In the genomic region with DNA sequence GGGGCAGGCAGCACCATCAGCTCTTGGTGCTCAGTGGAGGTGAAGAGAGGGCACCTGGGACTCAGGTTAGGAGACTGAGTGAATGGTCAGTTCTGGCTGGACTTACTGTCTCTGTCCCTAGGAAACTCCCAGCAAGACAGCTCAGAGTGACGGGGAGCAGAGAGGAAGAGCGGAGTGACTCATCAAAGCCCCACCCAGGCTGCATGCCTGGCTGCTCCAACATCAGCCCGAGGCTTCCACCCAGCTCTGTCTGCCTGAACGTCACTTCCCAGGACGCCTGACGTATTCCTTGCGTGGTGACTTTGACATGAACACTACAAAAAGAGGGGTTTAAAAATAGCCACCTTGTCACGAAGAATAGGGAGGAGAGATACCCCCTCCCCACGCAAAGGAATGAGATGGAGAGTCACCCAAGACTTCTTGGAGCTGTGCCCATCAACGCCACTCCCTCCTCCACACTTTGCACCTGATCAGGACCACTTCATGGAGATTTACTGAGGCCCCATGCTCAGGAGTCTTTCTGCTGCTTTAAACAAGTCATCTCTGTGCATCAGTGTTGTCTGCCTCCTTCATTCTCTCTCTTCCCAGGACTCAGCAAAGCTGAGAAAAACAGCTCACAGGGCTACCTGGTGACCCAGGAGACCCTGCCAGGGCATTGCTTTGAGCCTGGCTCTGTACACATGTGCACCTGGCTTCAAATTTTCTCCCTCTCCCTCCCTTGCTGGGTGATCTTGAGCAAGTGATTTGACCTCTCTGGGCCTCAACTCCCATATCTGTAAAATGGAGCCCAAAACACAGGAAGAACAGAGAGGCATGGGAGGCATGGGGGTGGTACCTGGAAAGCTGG, we compare ENCODE assay signal across 1 cellular context.
A peak's percentile ranks its signal among the peaks of the same experiment; 100 is the strongest.
TF ChIP-seq lines count a peak whose summit lies in the region.

No MANE protein-coding gene starts in this region.

TF ChIP-seq in K562, 482 proteins besides CTCF, POLR2A, EP300 and RAD21 (continued from another document and continues in another):
- TF ChIP-seq, protein P1, sequence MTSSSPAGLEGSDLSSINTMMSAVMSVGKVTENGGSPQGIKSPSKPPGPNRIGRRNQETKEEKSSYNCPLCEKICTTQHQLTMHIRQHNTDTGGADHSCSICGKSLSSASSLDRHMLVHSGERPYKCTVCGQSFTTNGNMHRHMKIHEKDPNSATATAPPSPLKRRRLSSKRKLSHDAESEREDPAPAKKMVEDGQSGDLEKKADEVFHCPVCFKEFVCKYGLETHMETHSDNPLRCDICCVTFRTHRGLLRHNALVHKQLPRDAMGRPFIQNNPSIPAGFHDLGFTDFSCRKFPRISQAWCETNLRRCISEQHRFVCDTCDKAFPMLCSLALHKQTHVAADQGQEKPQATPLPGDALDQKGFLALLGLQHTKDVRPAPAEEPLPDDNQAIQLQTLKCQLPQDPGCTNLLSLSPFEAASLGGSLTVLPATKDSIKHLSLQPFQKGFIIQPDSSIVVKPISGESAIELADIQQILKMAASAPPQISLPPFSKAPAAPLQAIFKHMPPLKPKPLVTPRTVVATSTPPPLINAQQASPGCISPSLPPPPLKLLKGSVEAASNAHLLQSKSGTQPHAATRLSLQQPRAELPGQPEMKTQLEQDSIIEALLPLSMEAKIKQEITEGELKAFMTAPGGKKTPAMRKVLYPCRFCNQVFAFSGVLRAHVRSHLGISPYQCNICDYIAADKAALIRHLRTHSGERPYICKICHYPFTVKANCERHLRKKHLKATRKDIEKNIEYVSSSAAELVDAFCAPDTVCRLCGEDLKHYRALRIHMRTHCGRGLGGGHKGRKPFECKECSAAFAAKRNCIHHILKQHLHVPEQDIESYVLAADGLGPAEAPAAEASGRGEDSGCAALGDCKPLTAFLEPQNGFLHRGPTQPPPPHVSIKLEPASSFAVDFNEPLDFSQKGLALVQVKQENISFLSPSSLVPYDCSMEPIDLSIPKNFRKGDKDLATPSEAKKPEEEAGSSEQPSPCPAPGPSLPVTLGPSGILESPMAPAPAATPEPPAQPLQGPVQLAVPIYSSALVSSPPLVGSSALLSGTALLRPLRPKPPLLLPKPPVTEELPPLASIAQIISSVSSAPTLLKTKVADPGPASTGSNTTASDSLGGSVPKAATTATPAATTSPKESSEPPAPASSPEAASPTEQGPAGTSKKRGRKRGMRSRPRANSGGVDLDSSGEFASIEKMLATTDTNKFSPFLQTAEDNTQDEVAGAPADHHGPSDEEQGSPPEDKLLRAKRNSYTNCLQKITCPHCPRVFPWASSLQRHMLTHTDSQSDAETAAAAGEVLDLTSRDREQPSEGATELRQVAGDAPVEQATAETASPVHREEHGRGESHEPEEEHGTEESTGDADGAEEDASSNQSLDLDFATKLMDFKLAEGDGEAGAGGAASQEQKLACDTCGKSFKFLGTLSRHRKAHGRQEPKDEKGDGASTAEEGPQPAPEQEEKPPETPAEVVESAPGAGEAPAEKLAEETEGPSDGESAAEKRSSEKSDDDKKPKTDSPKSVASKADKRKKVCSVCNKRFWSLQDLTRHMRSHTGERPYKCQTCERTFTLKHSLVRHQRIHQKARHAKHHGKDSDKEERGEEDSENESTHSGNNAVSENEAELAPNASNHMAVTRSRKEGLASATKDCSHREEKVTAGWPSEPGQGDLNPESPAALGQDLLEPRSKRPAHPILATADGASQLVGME (CRISPR knock-in tag; IDR thresholded peaks at IDR 0.05), result no peak
- TF ChIP-seq, protein P2, sequence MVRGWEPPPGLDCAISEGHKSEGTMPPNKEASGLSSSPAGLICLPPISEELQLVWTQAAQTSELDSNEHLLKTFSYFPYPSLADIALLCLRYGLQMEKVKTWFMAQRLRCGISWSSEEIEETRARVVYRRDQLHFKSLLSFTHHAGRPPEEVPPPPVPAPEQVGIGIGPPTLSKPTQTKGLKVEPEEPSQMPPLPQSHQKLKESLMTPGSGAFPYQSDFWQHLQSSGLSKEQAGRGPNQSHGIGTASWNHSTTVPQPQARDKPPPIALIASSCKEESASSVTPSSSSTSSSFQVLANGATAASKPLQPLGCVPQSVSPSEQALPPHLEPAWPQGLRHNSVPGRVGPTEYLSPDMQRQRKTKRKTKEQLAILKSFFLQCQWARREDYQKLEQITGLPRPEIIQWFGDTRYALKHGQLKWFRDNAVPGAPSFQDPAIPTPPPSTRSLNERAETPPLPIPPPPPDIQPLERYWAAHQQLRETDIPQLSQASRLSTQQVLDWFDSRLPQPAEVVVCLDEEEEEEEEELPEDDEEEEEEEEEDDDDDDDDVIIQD (CRISPR knock-in tag; IDR thresholded peaks at IDR 0.05), result no peak
- peak; percentile 73 for TF ChIP-seq L3MBTL2 (IDR thresholded peaks at IDR 0.05)
- no peak for TF ChIP-seq ZNF76 (CRISPR knock-in tag; IDR thresholded peaks at IDR 0.05; ENCODE audit: borderline replicate concordance)
- TF ChIP-seq, protein P3, sequence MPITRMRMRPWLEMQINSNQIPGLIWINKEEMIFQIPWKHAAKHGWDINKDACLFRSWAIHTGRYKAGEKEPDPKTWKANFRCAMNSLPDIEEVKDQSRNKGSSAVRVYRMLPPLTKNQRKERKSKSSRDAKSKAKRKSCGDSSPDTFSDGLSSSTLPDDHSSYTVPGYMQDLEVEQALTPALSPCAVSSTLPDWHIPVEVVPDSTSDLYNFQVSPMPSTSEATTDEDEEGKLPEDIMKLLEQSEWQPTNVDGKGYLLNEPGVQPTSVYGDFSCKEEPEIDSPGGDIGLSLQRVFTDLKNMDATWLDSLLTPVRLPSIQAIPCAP (CRISPR knock-in tag; IDR thresholded peaks at IDR 0.05; ENCODE audit: borderline replicate concordance), result no peak
- TF ChIP-seq, protein P4, sequence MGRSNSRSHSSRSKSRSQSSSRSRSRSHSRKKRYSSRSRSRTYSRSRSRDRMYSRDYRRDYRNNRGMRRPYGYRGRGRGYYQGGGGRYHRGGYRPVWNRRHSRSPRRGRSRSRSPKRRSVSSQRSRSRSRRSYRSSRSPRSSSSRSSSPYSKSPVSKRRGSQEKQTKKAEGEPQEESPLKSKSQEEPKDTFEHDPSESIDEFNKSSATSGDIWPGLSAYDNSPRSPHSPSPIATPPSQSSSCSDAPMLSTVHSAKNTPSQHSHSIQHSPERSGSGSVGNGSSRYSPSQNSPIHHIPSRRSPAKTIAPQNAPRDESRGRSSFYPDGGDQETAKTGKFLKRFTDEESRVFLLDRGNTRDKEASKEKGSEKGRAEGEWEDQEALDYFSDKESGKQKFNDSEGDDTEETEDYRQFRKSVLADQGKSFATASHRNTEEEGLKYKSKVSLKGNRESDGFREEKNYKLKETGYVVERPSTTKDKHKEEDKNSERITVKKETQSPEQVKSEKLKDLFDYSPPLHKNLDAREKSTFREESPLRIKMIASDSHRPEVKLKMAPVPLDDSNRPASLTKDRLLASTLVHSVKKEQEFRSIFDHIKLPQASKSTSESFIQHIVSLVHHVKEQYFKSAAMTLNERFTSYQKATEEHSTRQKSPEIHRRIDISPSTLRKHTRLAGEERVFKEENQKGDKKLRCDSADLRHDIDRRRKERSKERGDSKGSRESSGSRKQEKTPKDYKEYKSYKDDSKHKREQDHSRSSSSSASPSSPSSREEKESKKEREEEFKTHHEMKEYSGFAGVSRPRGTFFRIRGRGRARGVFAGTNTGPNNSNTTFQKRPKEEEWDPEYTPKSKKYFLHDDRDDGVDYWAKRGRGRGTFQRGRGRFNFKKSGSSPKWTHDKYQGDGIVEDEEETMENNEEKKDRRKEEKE (IDR thresholded peaks at IDR 0.05; ENCODE audit: borderline replicate concordance in 1 of 2, control insufficient read depth in 1 of 2, low read depth in 2 of 2, low read length in 1 of 2), result no peak
- TF ChIP-seq FOXK2 (conservative IDR thresholded peaks at IDR 0.05 in 1 of 2, IDR thresholded peaks at IDR 0.05 in 1 of 2; ENCODE audit: low read depth in 2 of 2), result no peak
- peak; percentile 73; the same call in 1 of the 2 replicates for TF ChIP-seq ATF7 (IDR thresholded peaks at IDR 0.05)
- TF ChIP-seq, protein P5, sequence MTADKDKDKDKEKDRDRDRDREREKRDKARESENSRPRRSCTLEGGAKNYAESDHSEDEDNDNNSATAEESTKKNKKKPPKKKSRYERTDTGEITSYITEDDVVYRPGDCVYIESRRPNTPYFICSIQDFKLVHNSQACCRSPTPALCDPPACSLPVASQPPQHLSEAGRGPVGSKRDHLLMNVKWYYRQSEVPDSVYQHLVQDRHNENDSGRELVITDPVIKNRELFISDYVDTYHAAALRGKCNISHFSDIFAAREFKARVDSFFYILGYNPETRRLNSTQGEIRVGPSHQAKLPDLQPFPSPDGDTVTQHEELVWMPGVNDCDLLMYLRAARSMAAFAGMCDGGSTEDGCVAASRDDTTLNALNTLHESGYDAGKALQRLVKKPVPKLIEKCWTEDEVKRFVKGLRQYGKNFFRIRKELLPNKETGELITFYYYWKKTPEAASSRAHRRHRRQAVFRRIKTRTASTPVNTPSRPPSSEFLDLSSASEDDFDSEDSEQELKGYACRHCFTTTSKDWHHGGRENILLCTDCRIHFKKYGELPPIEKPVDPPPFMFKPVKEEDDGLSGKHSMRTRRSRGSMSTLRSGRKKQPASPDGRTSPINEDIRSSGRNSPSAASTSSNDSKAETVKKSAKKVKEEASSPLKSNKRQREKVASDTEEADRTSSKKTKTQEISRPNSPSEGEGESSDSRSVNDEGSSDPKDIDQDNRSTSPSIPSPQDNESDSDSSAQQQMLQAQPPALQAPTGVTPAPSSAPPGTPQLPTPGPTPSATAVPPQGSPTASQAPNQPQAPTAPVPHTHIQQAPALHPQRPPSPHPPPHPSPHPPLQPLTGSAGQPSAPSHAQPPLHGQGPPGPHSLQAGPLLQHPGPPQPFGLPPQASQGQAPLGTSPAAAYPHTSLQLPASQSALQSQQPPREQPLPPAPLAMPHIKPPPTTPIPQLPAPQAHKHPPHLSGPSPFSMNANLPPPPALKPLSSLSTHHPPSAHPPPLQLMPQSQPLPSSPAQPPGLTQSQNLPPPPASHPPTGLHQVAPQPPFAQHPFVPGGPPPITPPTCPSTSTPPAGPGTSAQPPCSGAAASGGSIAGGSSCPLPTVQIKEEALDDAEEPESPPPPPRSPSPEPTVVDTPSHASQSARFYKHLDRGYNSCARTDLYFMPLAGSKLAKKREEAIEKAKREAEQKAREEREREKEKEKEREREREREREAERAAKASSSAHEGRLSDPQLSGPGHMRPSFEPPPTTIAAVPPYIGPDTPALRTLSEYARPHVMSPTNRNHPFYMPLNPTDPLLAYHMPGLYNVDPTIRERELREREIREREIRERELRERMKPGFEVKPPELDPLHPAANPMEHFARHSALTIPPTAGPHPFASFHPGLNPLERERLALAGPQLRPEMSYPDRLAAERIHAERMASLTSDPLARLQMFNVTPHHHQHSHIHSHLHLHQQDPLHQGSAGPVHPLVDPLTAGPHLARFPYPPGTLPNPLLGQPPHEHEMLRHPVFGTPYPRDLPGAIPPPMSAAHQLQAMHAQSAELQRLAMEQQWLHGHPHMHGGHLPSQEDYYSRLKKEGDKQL (CRISPR knock-in tag; IDR thresholded peaks at IDR 0.05; ENCODE audit: borderline replicate concordance), result no peak
- no peak for TF ChIP-seq MCM7 (IDR thresholded peaks at IDR 0.05)
- no peak for TF ChIP-seq PRPF4 (IDR thresholded peaks at IDR 0.05; ENCODE audit: insufficient read depth, low read depth, low read length, poor library complexity, severe bottlenecking)
- TF ChIP-seq, protein P6, sequence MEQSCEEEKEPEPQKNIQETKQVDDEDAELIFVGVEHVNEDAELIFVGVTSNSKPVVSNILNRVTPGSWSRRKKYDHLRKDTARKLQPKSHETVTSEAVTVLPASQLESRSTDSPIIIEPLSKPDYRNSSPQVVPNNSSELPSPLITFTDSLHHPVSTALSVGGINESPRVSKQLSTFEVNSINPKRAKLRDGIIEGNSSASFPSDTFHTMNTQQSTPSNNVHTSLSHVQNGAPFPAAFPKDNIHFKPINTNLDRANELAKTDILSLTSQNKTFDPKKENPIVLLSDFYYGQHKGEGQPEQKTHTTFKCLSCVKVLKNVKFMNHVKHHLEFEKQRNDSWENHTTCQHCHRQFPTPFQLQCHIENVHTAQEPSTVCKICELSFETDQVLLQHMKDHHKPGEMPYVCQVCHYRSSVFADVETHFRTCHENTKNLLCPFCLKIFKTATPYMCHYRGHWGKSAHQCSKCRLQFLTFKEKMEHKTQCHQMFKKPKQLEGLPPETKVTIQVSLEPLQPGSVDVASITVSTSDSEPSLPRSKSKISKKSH (CRISPR knock-in tag; IDR thresholded peaks at IDR 0.05), result no peak
- TF ChIP-seq MCM2 (IDR thresholded peaks at IDR 0.05; ENCODE audit: low read depth), result no peak
- TF ChIP-seq, protein P7, sequence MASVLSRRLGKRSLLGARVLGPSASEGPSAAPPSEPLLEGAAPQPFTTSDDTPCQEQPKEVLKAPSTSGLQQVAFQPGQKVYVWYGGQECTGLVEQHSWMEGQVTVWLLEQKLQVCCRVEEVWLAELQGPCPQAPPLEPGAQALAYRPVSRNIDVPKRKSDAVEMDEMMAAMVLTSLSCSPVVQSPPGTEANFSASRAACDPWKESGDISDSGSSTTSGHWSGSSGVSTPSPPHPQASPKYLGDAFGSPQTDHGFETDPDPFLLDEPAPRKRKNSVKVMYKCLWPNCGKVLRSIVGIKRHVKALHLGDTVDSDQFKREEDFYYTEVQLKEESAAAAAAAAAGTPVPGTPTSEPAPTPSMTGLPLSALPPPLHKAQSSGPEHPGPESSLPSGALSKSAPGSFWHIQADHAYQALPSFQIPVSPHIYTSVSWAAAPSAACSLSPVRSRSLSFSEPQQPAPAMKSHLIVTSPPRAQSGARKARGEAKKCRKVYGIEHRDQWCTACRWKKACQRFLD (CRISPR knock-in tag; IDR thresholded peaks at IDR 0.05), result no peak; the same call in 1 of the 2 replicates
- TF ChIP-seq, protein P8, sequence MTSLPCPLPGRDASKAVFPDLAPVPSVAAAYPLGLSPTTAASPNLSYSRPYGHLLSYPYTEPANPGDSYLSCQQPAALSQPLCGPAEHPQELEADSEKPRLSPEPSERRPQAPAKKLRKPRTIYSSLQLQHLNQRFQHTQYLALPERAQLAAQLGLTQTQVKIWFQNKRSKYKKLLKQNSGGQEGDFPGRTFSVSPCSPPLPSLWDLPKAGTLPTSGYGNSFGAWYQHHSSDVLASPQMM (CRISPR knock-in tag; IDR thresholded peaks at IDR 0.05), result no peak
- TF ChIP-seq FOS (IDR thresholded peaks at IDR 0.05; ENCODE audit: extremely low read depth, insufficient read length), result peak; percentile 40
- peak; percentile 90 for TF ChIP-seq CREM (IDR thresholded peaks at IDR 0.05; ENCODE audit: low read depth)
- TF ChIP-seq CHCHD3 (CRISPR knock-in tag; IDR thresholded peaks at IDR 0.05), result no peak
- no peak for TF ChIP-seq SAP30 (IDR thresholded peaks at IDR 0.05; ENCODE audit: borderline replicate concordance, insufficient read depth, low read depth, low read length, poor library complexity, severe bottlenecking)
- TF ChIP-seq, protein P9, sequence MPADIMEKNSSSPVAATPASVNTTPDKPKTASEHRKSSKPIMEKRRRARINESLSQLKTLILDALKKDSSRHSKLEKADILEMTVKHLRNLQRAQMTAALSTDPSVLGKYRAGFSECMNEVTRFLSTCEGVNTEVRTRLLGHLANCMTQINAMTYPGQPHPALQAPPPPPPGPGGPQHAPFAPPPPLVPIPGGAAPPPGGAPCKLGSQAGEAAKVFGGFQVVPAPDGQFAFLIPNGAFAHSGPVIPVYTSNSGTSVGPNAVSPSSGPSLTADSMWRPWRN (IDR thresholded peaks at IDR 0.05; ENCODE audit: low read depth), result no peak
- TF ChIP-seq, protein P10, sequence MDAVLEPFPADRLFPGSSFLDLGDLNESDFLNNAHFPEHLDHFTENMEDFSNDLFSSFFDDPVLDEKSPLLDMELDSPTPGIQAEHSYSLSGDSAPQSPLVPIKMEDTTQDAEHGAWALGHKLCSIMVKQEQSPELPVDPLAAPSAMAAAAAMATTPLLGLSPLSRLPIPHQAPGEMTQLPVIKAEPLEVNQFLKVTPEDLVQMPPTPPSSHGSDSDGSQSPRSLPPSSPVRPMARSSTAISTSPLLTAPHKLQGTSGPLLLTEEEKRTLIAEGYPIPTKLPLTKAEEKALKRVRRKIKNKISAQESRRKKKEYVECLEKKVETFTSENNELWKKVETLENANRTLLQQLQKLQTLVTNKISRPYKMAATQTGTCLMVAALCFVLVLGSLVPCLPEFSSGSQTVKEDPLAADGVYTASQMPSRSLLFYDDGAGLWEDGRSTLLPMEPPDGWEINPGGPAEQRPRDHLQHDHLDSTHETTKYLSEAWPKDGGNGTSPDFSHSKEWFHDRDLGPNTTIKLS (IDR thresholded peaks at IDR 0.05; ENCODE audit: borderline replicate concordance, low read depth), result no peak
- TF ChIP-seq BMI1 (IDR thresholded peaks at IDR 0.05; ENCODE audit: low read length), result no peak
- no peak for TF ChIP-seq ZNF444 (CRISPR knock-in tag; IDR thresholded peaks at IDR 0.05)
- peak; percentile 91 for TF ChIP-seq ESRRA (IDR thresholded peaks at IDR 0.05; ENCODE audit: borderline replicate concordance, low read depth)
- TF ChIP-seq DPF2 (IDR thresholded peaks at IDR 0.05), result peak; percentile 75
